Comparison of ENCODE assay signal across 8 cellular contexts in genomic region chr19:8390617-8390981, GRCh38. TPM values are rescaled to one million over a fixed set of nuclear protein-coding genes. Genes with fewer than 3 reads are reported as not detected.
DNase-seq lines count a peak whose midpoint lies in the region; ATAC-seq and TF ChIP-seq lines count a peak whose summit lies in the region.

No MANE protein-coding gene starts in this region.

- TF ChIP-seq CTCF in AG09319 (IDR thresholded peaks at IDR 0.05; ENCODE audit: low read depth, low read length) (no peak), chondrocyte (IDR thresholded peaks at IDR 0.05) (no peak)

- H3K9me3 Mint-ChIP-seq in activated CD4-positive, alpha-beta T cell treated with anti-CD3 and anti-CD28 coated beads for 36 hours (ENCODE audit: low read depth), result peaks cover 7% of the 10 kb centered on the region
- H3K9me3 Mint-ChIP-seq in chondrocyte (ENCODE audit: low read depth), result peaks cover 4% of the 10 kb centered on the region

- intact Hi-C loops in activated CD4-positive, alpha-beta T cell treated with anti-CD3 and anti-CD28 coated beads for 36 hours (cut with DNase I, micrococcal nuclease), result loop anchor here (1.0 to 2.0 kb wide), 18 partner anchors 23 to 855 kb away; partner anchors contain the start of genes CD320 (in 2 of the 2), HNRNPM (in 2 of the 2), KANK3 (in 2 of the 2) and MARCHF2 (in 2 of the 2)

- H3K27ac Mint-ChIP-seq in activated CD4-positive, alpha-beta T cell treated with anti-CD3 and anti-CD28 coated beads for 36 hours, result peak overlapping the region; percentile 31
- peak overlapping the region; percentile 71 for H3K27ac Mint-ChIP-seq in chondrocyte (ENCODE audit: unreplicated experiment)

- peaks cover 12% of the 10 kb centered on the region for H3K36me3 Mint-ChIP-seq in activated CD4-positive, alpha-beta T cell treated with anti-CD3 and anti-CD28 coated beads for 36 hours (ENCODE audit: low read depth)
- peaks cover 3% of the 10 kb centered on the region for H3K36me3 Mint-ChIP-seq in chondrocyte (ENCODE audit: low read depth)

- peak; percentile 54 for ATAC-seq in HG03280 (IDR thresholded peaks at IDR 0.05; ENCODE audit: unreplicated experiment)
- peak; percentile 66 for ATAC-seq in activated CD4-positive, alpha-beta T cell treated with anti-CD3 and anti-CD28 coated beads for 36 hours

- peaks cover 23% of the 10 kb centered on the region for H3K4me1 Mint-ChIP-seq in activated CD4-positive, alpha-beta T cell treated with anti-CD3 and anti-CD28 coated beads for 36 hours
- H3K4me1 Mint-ChIP-seq in chondrocyte (ENCODE audit: low read depth), result peaks cover 62% of the 10 kb centered on the region

- DNase-seq in AG09319 (ENCODE audit: extremely low read depth, low read depth), result peak; percentile 80
- DNase-seq in NCI-H446 (lab: John Stamatoyannopoulos, UW), result peak; percentile 90 to 96
- peak; percentile 99 for DNase-seq in activated CD4-positive, alpha-beta T cell treated with anti-CD3 and anti-CD28 coated beads for 36 hours
- DNase-seq in chondrocyte (ENCODE audit: low spot score), result peak; percentile 95
- DNase-seq in kidney glomerular epithelial cell (lab: John Stamatoyannopoulos, UW), result peak; percentile 64
- DNase-seq in stimulated activated CD4-positive, alpha-beta T cell treated with anti-CD3 and anti-CD28 coated beads, Interleukin-15, amount 100 ng/mL, for 24 hours, result peak; percentile 95

- POLR2A ChIA-PET in activated CD4-positive, alpha-beta T cell treated with anti-CD3 and anti-CD28 coated beads for 36 hours (lab: Charles Lee), result interaction anchor here (0.6 to 1.3 kb wide), 4 partner anchors 13 to 521 kb away, joined by 3 to 6 read pairs (median 4); partner anchors contain the start of genes MARCHF2 and ZNF414

- CTCF ChIA-PET in activated CD4-positive, alpha-beta T cell treated with anti-CD3 and anti-CD28 coated beads for 36 hours (lab: Charles Lee), result interaction anchor here (1.5 to 5.5 kb wide), 3 partner anchors 12 to 37 kb away, joined by 4 to 23 read pairs (median 18); partner anchors contain the start of gene MARCHF2

- in situ Hi-C loops in GM18951 (cut with MboI; ENCODE audit: low sequenced_read_pairs, unreplicated experiment), result no loop called here

- peak; percentile 37 for TF ChIP-seq POLR2A in GM18951 (IDR thresholded peaks at IDR 0.05; ENCODE audit: extremely low read depth, insufficient read depth, insufficient read length)

- H3K27me3 Mint-ChIP-seq in activated CD4-positive, alpha-beta T cell treated with anti-CD3 and anti-CD28 coated beads for 36 hours, result no peaks in the 10 kb centered on the region
- no peaks in the 10 kb centered on the region for H3K27me3 Mint-ChIP-seq in chondrocyte (ENCODE audit: low read depth)

- H3K4me3 Mint-ChIP-seq in activated CD4-positive, alpha-beta T cell treated with anti-CD3 and anti-CD28 coated beads for 36 hours, result peak overlapping the region; percentile 92
- peak overlapping the region; percentile 84 for H3K4me3 Mint-ChIP-seq in chondrocyte (ENCODE audit: unreplicated experiment)

RNA-seq across cellular contexts. Expression of gene RAB11B, which starts 0.4 kb away (rescaled TPM):
- 10 to 100 TPM; 74.3 to 93.4 TPM for total RNA-seq in activated CD4-positive, alpha-beta T cell treated with anti-CD3 and anti-CD28 coated beads for 36 hours
- 96.4 to 106 TPM (median 104 TPM) in 3 replicates for total RNA-seq in chondrocyte

RNA-seq across cellular contexts. Expression of gene MARCHF2, which starts 22.5 kb away (rescaled TPM):
- 10 to 100 TPM in 1 of 2 experiments, 1 to 10 TPM in 1; 9.1 to 10.1 TPM for total RNA-seq in activated CD4-positive, alpha-beta T cell treated with anti-CD3 and anti-CD28 coated beads for 36 hours
- total RNA-seq in chondrocyte, result 35.0 to 42.5 TPM (median 37.5 TPM) in 3 replicates

RNA-seq across cellular contexts. Expression of gene ANGPTL4, which starts 26.6 kb away (rescaled TPM):
- total RNA-seq in activated CD4-positive, alpha-beta T cell treated with anti-CD3 and anti-CD28 coated beads for 36 hours, result 1 to 10 TPM; 7.4 to 7.9 TPM
- 56.4 to 143 TPM (median 127 TPM) in 3 replicates for total RNA-seq in chondrocyte

RNA-seq across cellular contexts. Expression of gene KANK3, which starts 47.5 kb away (rescaled TPM):
- 1 to 10 TPM in 1 of 2 experiments, under 1 TPM in 1; 0.98 to 1.1 TPM for total RNA-seq in activated CD4-positive, alpha-beta T cell treated with anti-CD3 and anti-CD28 coated beads for 36 hours
- 0.56 to 1.2 TPM (median 1.2 TPM) in 3 replicates for total RNA-seq in chondrocyte

RNA-seq across cellular contexts. Expression of gene HNRNPM, which starts 54.2 kb away (rescaled TPM):
- total RNA-seq in activated CD4-positive, alpha-beta T cell treated with anti-CD3 and anti-CD28 coated beads for 36 hours, result 100 to 1,000 TPM; 250 to 304 TPM
- 111 to 185 TPM (median 116 TPM) in 3 replicates for total RNA-seq in chondrocyte

Comparison
In these comparisons a context has a peak if more than half of its experiments do, and no peak if none do; other contexts are left out.
1. Peak in every context shown above with its lines: DNase-seq and ATAC-seq.